ENCODE assay signal across 18 cellular contexts in genomic region chr14:71003156-71003555, GRCh38.
DNase-seq lines count a peak whose midpoint lies in the region; ATAC-seq and TF ChIP-seq lines count a peak whose summit lies in the region.
"Had no signal": no experiment of that assay in that cellular context is flagged by ENCODE, and none has a peak within 500 bp of the region (broad histone marks: within the 10 kb centered on the region; RNA-seq: fewer than 3 reads in every experiment).

No MANE protein-coding gene starts in this region.

- H3K9ac ChIP-seq in SK-N-MC (ENCODE audit: insufficient read length): no peak overlapping the region

- no peaks in the 10 kb centered on the region for H3K27me3 ChIP-seq in cardiac muscle cell
- no peaks in the 10 kb centered on the region for H3K27me3 ChIP-seq in heart right ventricle

- ATAC-seq in heart right ventricle: no peak
- ATAC-seq in activated naive CD8-positive, alpha-beta T cell treated with anti-CD3 and anti-CD28 coated beads, Interleukin-2, amount 50 U/mL, for 24 hours: no peak
- no peak for ATAC-seq in GM19023 (IDR thresholded peaks at IDR 0.05; ENCODE audit: unreplicated experiment)
- ATAC-seq: HepG2 had no signal

- intact Hi-C loops in heart right ventricle (cut with DNase I): no loop called here

- peak overlapping the region; percentile 96 for H3K27ac ChIP-seq in cardiac muscle cell
- H3K27ac ChIP-seq in heart right ventricle: peak overlapping the region in 1 of 10 donors; percentile 34
- peak overlapping the region; percentile 80; the same call in 1 of the 2 replicates for H3K27ac ChIP-seq in SK-N-MC

- no peaks in the 10 kb centered on the region for H3K27me3 Mint-ChIP-seq in activated naive CD8-positive, alpha-beta T cell treated with anti-CD3 and anti-CD28 coated beads, Interleukin-2, amount 50 U/mL, for 24 hours
- no peaks in the 10 kb centered on the region for H3K27me3 Mint-ChIP-seq in T-helper 2 cell treated with Interferon-gamma antibody and Interleukin-4, amounts not matched to agents 5 μg/mL and 100 μg/mL, for 36 hours (ENCODE audit: low read depth)

- TF ChIP-seq CTCF in cardiac muscle cell (IDR thresholded peaks at IDR 0.05; ENCODE audit: low read depth, low read length) (no peak), heart right ventricle (IDR thresholded peaks at IDR 0.05) (no peak)

- H3K9me3 Mint-ChIP-seq in activated naive CD8-positive, alpha-beta T cell treated with anti-CD3 and anti-CD28 coated beads, Interleukin-2, amount 50 U/mL, for 24 hours: no peaks in the 10 kb centered on the region
- H3K9me3 Mint-ChIP-seq in T-helper 2 cell treated with Interferon-gamma antibody and Interleukin-4, amounts not matched to agents 5 μg/mL and 100 μg/mL, for 36 hours: no peaks in the 10 kb centered on the region

- H3K36me3 ChIP-seq in cardiac muscle cell (no peaks in the 10 kb centered on the region), heart right ventricle (peaks cover 0 to 46% (median 0%) of the 10 kb centered on the region in 9 donors), SK-N-MC (ENCODE audit: insufficient read depth, low read length) (peaks cover 25% of the 10 kb centered on the region)

- DNase-seq in cardiac muscle cell (ENCODE audit: low read depth in 1 of 2, low spot score in 1 of 2) (no peak), heart right ventricle (no peak), SK-N-MC (ENCODE audit: low read depth, low spot score) (no peak), islet precursor cell (no peak)
- DNase-seq in activated naive CD8-positive, alpha-beta T cell treated with anti-CD3 and anti-CD28 coated beads, Interleukin-2, amount 50 U/mL, for 24 hours: no peak
- no peak for DNase-seq in T-helper 2 cell treated with Interferon-gamma antibody and Interleukin-4, amounts not matched to agents 5 μg/mL and 100 μg/mL, for 36 hours (ENCODE audit: low spot score)
- DNase-seq: ACHN, C1 segment of cervical spinal cord, COR-L47, DMS 273 treated with DMSO at 0.1 percent for 48 hours, DND-41, NCI-H1105, NCI-H2081 treated with DMSO at 0.1 percent for 48 hours, NCI-H774, Right ventricle myocardium superior had no signal

- H3K4me3 Mint-ChIP-seq in activated naive CD8-positive, alpha-beta T cell treated with anti-CD3 and anti-CD28 coated beads, Interleukin-2, amount 50 U/mL, for 24 hours: no peak overlapping the region
- no peak overlapping the region for H3K4me3 Mint-ChIP-seq in T-helper 2 cell treated with Interferon-gamma antibody and Interleukin-4, amounts not matched to agents 5 μg/mL and 100 μg/mL, for 36 hours

- H3K4me1 Mint-ChIP-seq in activated naive CD8-positive, alpha-beta T cell treated with anti-CD3 and anti-CD28 coated beads, Interleukin-2, amount 50 U/mL, for 24 hours: peaks cover 78% of the 10 kb centered on the region
- peaks cover 37% of the 10 kb centered on the region for H3K4me1 Mint-ChIP-seq in T-helper 2 cell treated with Interferon-gamma antibody and Interleukin-4, amounts not matched to agents 5 μg/mL and 100 μg/mL, for 36 hours (ENCODE audit: low read depth)

- H3K36me3 Mint-ChIP-seq in activated naive CD8-positive, alpha-beta T cell treated with anti-CD3 and anti-CD28 coated beads, Interleukin-2, amount 50 U/mL, for 24 hours (ENCODE audit: low read depth): peaks cover 27% of the 10 kb centered on the region
- H3K36me3 Mint-ChIP-seq in T-helper 2 cell treated with Interferon-gamma antibody and Interleukin-4, amounts not matched to agents 5 μg/mL and 100 μg/mL, for 36 hours (ENCODE audit: low read depth): peaks cover 38% of the 10 kb centered on the region

- H3K4me1 ChIP-seq in cardiac muscle cell (ENCODE audit: low read depth): peaks cover 57% of the 10 kb centered on the region
- H3K4me1 ChIP-seq in heart right ventricle: peaks cover 0 to 49% (median 7%) of the 10 kb centered on the region in 9 donors

- H3K4me3 ChIP-seq in cardiac muscle cell: no peak overlapping the region
- H3K4me3 ChIP-seq in heart right ventricle: no peak overlapping the region
- no peak overlapping the region for H3K4me3 ChIP-seq in SK-N-MC
- H3K4me3 ChIP-seq: HAP-1 had no signal

- no peaks in the 10 kb centered on the region for H3K9me3 ChIP-seq in cardiac muscle cell (ENCODE audit: low read depth)
- no peaks in the 10 kb centered on the region for H3K9me3 ChIP-seq in heart right ventricle
- no peaks in the 10 kb centered on the region for H3K9me3 ChIP-seq in SK-N-MC (ENCODE audit: low read depth, low read length)
- H3K9me3 ChIP-seq: HAP-1 had no signal

- peak overlapping the region; percentile 21 for H3K27ac Mint-ChIP-seq in activated naive CD8-positive, alpha-beta T cell treated with anti-CD3 and anti-CD28 coated beads, Interleukin-2, amount 50 U/mL, for 24 hours
- no peak overlapping the region for H3K27ac Mint-ChIP-seq in T-helper 2 cell treated with Interferon-gamma antibody and Interleukin-4, amounts not matched to agents 5 μg/mL and 100 μg/mL, for 36 hours

- WGBS in heart right ventricle, 2 donors: 94 to 97% methylated on average over 13 of the region's 13 CpGs
